7 cellular contexts compared by ENCODE assay signal in genomic region chr11:76671236-76671590, GRCh38. TPM values are rescaled to one million over a fixed set of nuclear protein-coding genes. Genes with fewer than 3 reads are reported as not detected.
DNase-seq lines count a peak whose midpoint lies in the region; ATAC-seq lines count a peak whose summit lies in the region.

No MANE protein-coding gene starts in this region.

- no peaks in the 10 kb centered on the region for H3K36me3 ChIP-seq in GM23248 (ENCODE audit: low read depth)

- 0 out of 2 replicates have a peak, but pooled peaks cover 5% of the 10 kb centered on the region for H3F3A ChIP-seq in GM23248 (ENCODE audit: insufficient read depth)

- H3K4me3 ChIP-seq in GM23248 (peak overlapping the region; percentile 72), iPS-11a (ENCODE audit: low read depth, low read length) (peak overlapping the region; percentile 42), skin epidermis (peak overlapping the region; percentile 47 to 64 (median 51))

- H3K9me3 ChIP-seq in GM23248 (ENCODE audit: low read depth): no peaks in the 10 kb centered on the region

- H3K27ac Mint-ChIP-seq in activated CD4-positive, alpha-beta memory T cell treated with anti-CD3 and anti-CD28 coated beads, Interleukin-2, amount 10 ng/mL, durations not matched to agents 7 days and 5 days: no peak overlapping the region

- DNase-seq in GM23248: no peak
- DNase-seq in activated CD4-positive, alpha-beta memory T cell treated with anti-CD3 and anti-CD28 coated beads, Interleukin-2, amount 10 ng/mL, durations not matched to agents 7 days and 5 days: no peak
- DNase-seq in stimulated activated naive CD4-positive, alpha-beta T cell treated with Interleukin-2 at 50 U/mL for 16 hours (lab: John Stamatoyannopoulos, UW): no peak

- no peaks in the 10 kb centered on the region for H4K20me1 ChIP-seq in GM23248 (ENCODE audit: insufficient read depth)

- no peaks in the 10 kb centered on the region for H3K79me2 ChIP-seq in GM23248 (ENCODE audit: insufficient read depth)

- H2AFZ ChIP-seq in GM23248: peak overlapping the region; percentile 69

- H3K4me1 Mint-ChIP-seq in activated CD4-positive, alpha-beta memory T cell treated with anti-CD3 and anti-CD28 coated beads, Interleukin-2, amount 10 ng/mL, durations not matched to agents 7 days and 5 days: peaks cover 33% of the 10 kb centered on the region

- H3K9ac ChIP-seq in GM23248: no peak overlapping the region

- ATAC-seq in HG03521 (IDR thresholded peaks at IDR 0.05; ENCODE audit: unreplicated experiment) (no peak), HG03520 (IDR thresholded peaks at IDR 0.05; ENCODE audit: unreplicated experiment) (no peak)

- no peaks in the 10 kb centered on the region for H3K9me3 Mint-ChIP-seq in activated CD4-positive, alpha-beta memory T cell treated with anti-CD3 and anti-CD28 coated beads, Interleukin-2, amount 10 ng/mL, durations not matched to agents 7 days and 5 days

- peaks cover 31% of the 10 kb centered on the region for H3K27me3 Mint-ChIP-seq in activated CD4-positive, alpha-beta memory T cell treated with anti-CD3 and anti-CD28 coated beads, Interleukin-2, amount 10 ng/mL, durations not matched to agents 7 days and 5 days

- H3K27ac ChIP-seq in GM23248: no peak overlapping the region
- peak overlapping the region in 13 of 21 experiments; percentile 64 to 90 (median 78) for H3K27ac ChIP-seq in skin epidermis

- POLR2A ChIA-PET in activated CD4-positive, alpha-beta memory T cell treated with anti-CD3 and anti-CD28 coated beads, Interleukin-2, amount 10 ng/mL, durations not matched to agents 7 days and 5 days (lab: Charles Lee): interaction anchor here (0.6 kb wide), 2 partner anchors 107 to 1396 kb away, joined by 3 to 5 read pairs; no protein-coding TSS in a partner anchor

- H3K27me3 ChIP-seq in GM23248 (replicated peaks; ENCODE audit: insufficient read depth): no peaks in the 10 kb centered on the region

- H3K4me3 Mint-ChIP-seq in activated CD4-positive, alpha-beta memory T cell treated with anti-CD3 and anti-CD28 coated beads, Interleukin-2, amount 10 ng/mL, durations not matched to agents 7 days and 5 days: peak overlapping the region; percentile 47

- CTCF ChIA-PET in activated CD4-positive, alpha-beta memory T cell treated with anti-CD3 and anti-CD28 coated beads, Interleukin-2, amount 10 ng/mL, durations not matched to agents 7 days and 5 days (lab: Charles Lee): interaction anchor here (1.0 to 1.7 kb wide), 2 partner anchors 73 to 463 kb away, joined by 3 to 4 read pairs; no protein-coding TSS in a partner anchor

- 39 to 44% methylated on average over 8 of the region's 8 CpGs for WGBS in GM23248 (ENCODE audit: low coverage in 1 of 2, low lambda C conversion rate in 2 of 2, missing lambda C conversion rate in 2 of 2), 2 experiments

- peaks cover 8% of the 10 kb centered on the region; the same call in 1 of the 2 replicates for H3K4me1 ChIP-seq in GM23248 (ENCODE audit: insufficient read depth)

- H3K36me3 Mint-ChIP-seq in activated CD4-positive, alpha-beta memory T cell treated with anti-CD3 and anti-CD28 coated beads, Interleukin-2, amount 10 ng/mL, durations not matched to agents 7 days and 5 days (ENCODE audit: low read depth): no peaks in the 10 kb centered on the region

- H3K9me2 ChIP-seq in GM23248 (ENCODE audit: insufficient read depth): no peaks in the 10 kb centered on the region

- peak overlapping the region; percentile 77 for H3K4me2 ChIP-seq in GM23248 (ENCODE audit: unreplicated experiment)

- in situ Hi-C loops in GM23248 (cut with MboI): no loop called here

RNA-seq across cellular contexts. Expression of gene LRRC32, which starts 0.7 kb away (rescaled TPM):
- 4.2 and 7.9 TPM in 2 replicates for total RNA-seq in GM23248 (2014; rRNA removed; shearing (Covaris generic))
- polyA plus RNA-seq in GM23248 (2016; fragmentation: Nextera tagmentation; extraction: Ambion mirVana): 3.5 and 4.0 TPM in 2 replicates
- 1 to 10 TPM; 7.1 to 7.4 TPM for total RNA-seq in activated CD4-positive, alpha-beta memory T cell treated with anti-CD3 and anti-CD28 coated beads, Interleukin-2, amount 10 ng/mL, durations not matched to agents 7 days and 5 days
